ENCODE assay signal across 8 cellular contexts in the genomic region with DNA sequence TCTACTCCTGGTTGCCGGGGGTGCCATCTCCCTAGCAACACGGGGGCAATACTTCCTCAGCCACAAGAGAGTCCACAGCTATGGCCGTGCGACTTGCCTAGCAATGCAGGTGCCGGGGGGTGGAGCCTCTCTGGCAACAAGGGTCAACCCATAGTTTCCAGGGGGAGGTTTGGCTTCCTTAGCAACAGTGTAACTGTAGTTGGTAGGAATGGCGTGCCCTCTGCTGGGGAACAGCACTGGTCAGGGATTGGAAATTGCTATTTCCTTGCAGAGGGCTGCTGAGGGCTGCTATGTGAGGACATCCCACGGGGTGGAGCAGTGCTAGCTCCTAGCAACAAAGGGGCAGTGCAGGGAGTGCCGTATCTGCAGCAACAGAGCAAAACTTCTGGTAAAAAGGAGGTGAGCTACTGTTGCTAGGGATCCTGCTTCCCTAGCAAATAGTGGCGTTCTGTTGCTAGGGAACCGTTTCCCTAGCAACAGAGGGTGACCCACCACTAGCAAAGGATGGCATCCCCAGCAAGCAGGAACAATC. TPM values are rescaled to one million over a fixed set of nuclear protein-coding genes. Genes with fewer than 3 reads are reported as not detected.
DNase-seq lines count a peak whose midpoint lies in the region; ATAC-seq and TF ChIP-seq lines count a peak whose summit lies in the region.

No MANE protein-coding gene starts in this region.

- no peaks in the 10 kb centered on the region for H3K9me3 Mint-ChIP-seq in CD4-positive, alpha-beta memory T cell

- no peaks in the 10 kb centered on the region for H3K27me3 ChIP-seq in OCI-LY3 (ENCODE audit: low read depth, low read length)
- H3K27me3 ChIP-seq in CD4-positive, alpha-beta memory T cell (ENCODE audit: insufficient read depth, low read length) = no peaks in the 10 kb centered on the region

- H3K36me3 ChIP-seq in OCI-LY3 (replicated peaks; ENCODE audit: low read depth, low read length) = peaks cover 23% of the 10 kb centered on the region
- H3K36me3 ChIP-seq in CD4-positive, alpha-beta memory T cell (ENCODE audit: insufficient read depth, low read length) = peaks cover 6% of the 10 kb centered on the region

- ATAC-seq in GM18867 (IDR thresholded peaks at IDR 0.05; ENCODE audit: unreplicated experiment) = no peak

- H3K79me2 ChIP-seq in OCI-LY3 (ENCODE audit: low read length) = no peaks in the 10 kb centered on the region

- CTCF ChIA-PET in CD4-positive, alpha-beta memory T cell (lab: Charles Lee; ENCODE audit: partially characterized antibody) = no interaction called here

- peak; percentile 36 for TF ChIP-seq CTCF in HFF-Myc (IDR thresholded peaks at IDR 0.05; ENCODE audit: low read depth, low read length, missing control alignments)
- TF ChIP-seq CTCF in OCI-LY3 (IDR thresholded peaks at IDR 0.05; ENCODE audit: low read depth, low read length) = peak; percentile 39
- peak; percentile 21 for TF ChIP-seq CTCF in fibroblast of the aortic adventitia (IDR thresholded peaks at IDR 0.05; ENCODE audit: insufficient read depth, low read length)

- no peaks in the 10 kb centered on the region for H3K9me3 ChIP-seq in OCI-LY3 (ENCODE audit: insufficient read depth, low read length)
- H3K9me3 ChIP-seq in CD4-positive, alpha-beta memory T cell (ENCODE audit: control insufficient read depth in 1 of 2, low read length in 2 of 2) = no peaks in the 10 kb centered on the region

- POLR2A ChIA-PET in CD4-positive, alpha-beta memory T cell (lab: Charles Lee; ENCODE audit: partially characterized antibody) = interaction anchor here (0.6 kb wide), 1 partner anchor 68 kb away, joined by 3 read pairs; no protein-coding TSS in a partner anchor

- DNase-seq in HFF-Myc (ENCODE audit: extremely low read depth, low read depth) = no peak
- peak; percentile 35 for DNase-seq in fibroblast of the aortic adventitia (ENCODE audit: low read depth)
- DNase-seq in posterior cingulate gyrus = peak in 9 of 10 donors; percentile 39 to 95 (median 64)
- DNase-seq in GM19240 (ENCODE audit: insufficient read length, low spot score) = no peak
- DNase-seq in SKM-1 treated with dmso at 0.1 percent for 144 hours (lab: John Stamatoyannopoulos, UW; ENCODE audit: unreplicated experiment) = no peak
- no peak for DNase-seq in CD4-positive, alpha-beta memory T cell

- H2AFZ ChIP-seq in OCI-LY3 (ENCODE audit: low read depth, low read length) = no peak overlapping the region

- no peak overlapping the region for H3K4me2 ChIP-seq in OCI-LY3 (ENCODE audit: low read length)

- H3K27me3 Mint-ChIP-seq in CD4-positive, alpha-beta memory T cell = no peaks in the 10 kb centered on the region

- no peaks in the 10 kb centered on the region for H4K20me1 ChIP-seq in OCI-LY3 (ENCODE audit: insufficient read depth, low read length)

- H3K4me3 Mint-ChIP-seq in CD4-positive, alpha-beta memory T cell = no peak overlapping the region

- peaks cover 0 to 4% (median 0%) of the 10 kb centered on the region in 4 donors for H3K4me1 Mint-ChIP-seq in CD4-positive, alpha-beta memory T cell

- intact Hi-C loops in posterior cingulate gyrus (cut with DNase I) = no loop called here
- intact Hi-C loops in CD4-positive, alpha-beta memory T cell (cut with micrococcal nuclease) = no loop called here

- no peak overlapping the region for H3K27ac Mint-ChIP-seq in CD4-positive, alpha-beta memory T cell

- H3K9ac ChIP-seq in OCI-LY3 (ENCODE audit: low read length) = no peak overlapping the region

- H3K27ac ChIP-seq in OCI-LY3 (ENCODE audit: low read length) = no peak overlapping the region
- H3K27ac ChIP-seq in CD4-positive, alpha-beta memory T cell (ENCODE audit: low read depth, low read length) = no peak overlapping the region

- H3K4me3 ChIP-seq in HFF-Myc (replicated peaks; ENCODE audit: low read depth, low read length) (no peak overlapping the region), OCI-LY3 (ENCODE audit: low read length) (no peak overlapping the region), fibroblast of the aortic adventitia (ENCODE audit: low read depth, low read length) (no peak overlapping the region)
- no peak overlapping the region for H3K4me3 ChIP-seq in CD4-positive, alpha-beta memory T cell (ENCODE audit: low read length in 2 of 2)

- H3K4me1 ChIP-seq in OCI-LY3 (ENCODE audit: low read length) = no peaks in the 10 kb centered on the region
- H3K4me1 ChIP-seq in CD4-positive, alpha-beta memory T cell (ENCODE audit: insufficient read depth, low read length) = no peaks in the 10 kb centered on the region

- H3K36me3 Mint-ChIP-seq in CD4-positive, alpha-beta memory T cell = peaks cover 11 to 16% of the 10 kb centered on the region in 2 donors

RNA-seq across cellular contexts. Expression of a gene that starts 7.0 kb away (rescaled TPM):
- 0.27 and 0.82 TPM in 2 replicates for total RNA-seq in fibroblast of the aortic adventitia (ENCODE audit: low replicate concordance)
- 1 to 10 TPM in 1 of 2 experiments, under 1 TPM in 1; 0.61 to 1.1 TPM for total RNA-seq in CD4-positive, alpha-beta memory T cell
- polyA plus RNA-seq in CD4-positive, alpha-beta memory T cell = 1 to 10 TPM in 1 of 2 donors, under 1 TPM in 1; 0.71 to 3.3 TPM

RNA-seq across cellular contexts. Expression of a gene that starts 9.4 kb away (rescaled TPM):
- 46.9 and 48.7 TPM in 2 replicates for total RNA-seq in fibroblast of the aortic adventitia (ENCODE audit: low replicate concordance)
- total RNA-seq in CD4-positive, alpha-beta memory T cell = 10 to 100 TPM; 46.4 to 55.5 TPM
- 10 to 100 TPM; 16.0 to 28.7 TPM for polyA plus RNA-seq in CD4-positive, alpha-beta memory T cell

RNA-seq across cellular contexts. Expression of a gene that starts 11.1 kb away (rescaled TPM):
- 42.8 and 67.6 TPM in 2 replicates for total RNA-seq in fibroblast of the aortic adventitia (ENCODE audit: low replicate concordance)
- total RNA-seq in CD4-positive, alpha-beta memory T cell = 10 to 100 TPM; 23.2 to 25.8 TPM
- polyA plus RNA-seq in CD4-positive, alpha-beta memory T cell = 10 to 100 TPM; 20.3 to 39.6 TPM

RNA-seq across cellular contexts. Expression of a gene that starts 20.5 kb away (rescaled TPM):
- total RNA-seq in fibroblast of the aortic adventitia (ENCODE audit: low replicate concordance) = 4.4 and 6.8 TPM in 2 replicates
- 10 to 100 TPM; 19.6 to 22.7 TPM for total RNA-seq in CD4-positive, alpha-beta memory T cell
- polyA plus RNA-seq in CD4-positive, alpha-beta memory T cell = 10 to 100 TPM in 1 of 2 donors, 1 to 10 TPM in 1; 9.9 to 18.1 TPM

RNA-seq across cellular contexts. Expression of a gene that starts 20.7 kb away (rescaled TPM):
- total RNA-seq in fibroblast of the aortic adventitia (ENCODE audit: low replicate concordance) = 1,882 and 1,909 TPM in 2 replicates
- 1,000 to 10,000 TPM; 1,117 to 1,127 TPM for total RNA-seq in CD4-positive, alpha-beta memory T cell
- 1,000 to 10,000 TPM in 1 of 2 donors, 100 to 1,000 TPM in 1; 924 to 1,042 TPM for polyA plus RNA-seq in CD4-positive, alpha-beta memory T cell

Comparison
In these comparisons a context has a peak if more than half of its experiments do, and no peak if none do; other contexts are left out.
1. DNase-seq: peak in fibroblast of the aortic adventitia (single experiment) and posterior cingulate gyrus (9 of 10); none in HFF-Myc (single experiment), GM19240 (single experiment), SKM-1 treated with dmso at 0.1 percent for 144 hours (single experiment) and CD4-positive, alpha-beta memory T cell (0 of 5).
2. Peak in every context shown above with its lines, with median percentiles within 50 percentile points of each other: CTCF ChIP-seq.